ENCODE assay signal across 6 cellular contexts in the genomic region with DNA sequence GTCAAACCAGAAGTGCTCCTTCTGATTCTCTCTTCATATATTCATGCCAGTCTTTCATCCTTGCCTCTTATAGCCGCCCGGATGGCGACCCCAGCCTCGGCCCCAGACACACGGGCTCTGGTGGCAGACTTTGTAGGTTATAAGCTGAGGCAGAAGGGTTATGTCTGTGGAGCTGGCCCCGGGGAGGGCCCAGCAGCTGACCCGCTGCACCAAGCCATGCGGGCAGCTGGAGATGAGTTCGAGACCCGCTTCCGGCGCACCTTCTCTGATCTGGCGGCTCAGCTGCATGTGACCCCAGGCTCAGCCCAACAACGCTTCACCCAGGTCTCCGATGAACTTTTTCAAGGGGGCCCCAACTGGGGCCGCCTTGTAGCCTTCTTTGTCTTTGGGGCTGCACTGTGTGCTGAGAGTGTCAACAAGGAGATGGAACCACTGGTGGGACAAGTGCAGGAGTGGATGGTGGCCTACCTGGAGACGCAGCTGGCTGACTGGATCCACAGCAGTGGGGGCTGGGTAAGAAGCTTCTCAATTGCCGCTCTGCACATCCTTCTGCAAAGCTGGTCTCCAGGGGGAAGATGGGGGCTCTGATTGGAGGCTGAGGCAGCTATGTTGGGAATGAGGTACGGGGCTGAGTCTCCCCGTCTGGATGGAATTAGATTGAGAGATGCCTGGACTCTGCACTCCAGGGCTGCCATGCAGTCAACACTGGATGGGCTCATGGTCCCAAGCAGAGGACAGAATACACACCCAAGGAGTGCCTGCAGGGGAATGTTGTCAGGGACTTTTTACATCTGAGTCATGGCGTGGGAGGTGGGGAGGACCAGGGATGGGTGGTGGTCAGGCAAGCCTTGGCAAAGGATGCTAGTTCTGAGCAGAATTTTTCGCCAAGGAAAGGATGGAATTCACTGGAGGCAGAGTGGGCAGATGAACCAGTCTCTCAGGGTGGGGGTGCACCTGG. TPM values are rescaled to one million over a fixed set of nuclear protein-coding genes. Genes with fewer than 3 reads are reported as not detected.
DNase-seq lines count a peak whose midpoint lies in the region; ATAC-seq and TF ChIP-seq lines count a peak whose summit lies in the region.

No MANE protein-coding gene starts in this region.

- H3K27me3 ChIP-seq in Panc1 (ENCODE audit: control insufficient read depth, insufficient read depth, low read length), result no peaks in the 10 kb centered on the region

- peaks cover 19% of the 10 kb centered on the region for H3K4me1 ChIP-seq in Panc1 (ENCODE audit: control insufficient read depth, insufficient read depth, low read length)

- BruUV-seq in Panc1 (replicated peaks; lab: Mats Ljungman, UMichigan), result no TSS peak

- POLR2A ChIA-PET in Panc1 (lab: Charles Lee), result interaction anchor here (0.6 kb wide), 1 partner anchor 208 kb away, joined by 7 read pairs; no protein-coding TSS in a partner anchor

- in situ Hi-C loops in Panc1 (cut with HindIII; ENCODE audit: low pct_unique_long_range_greater_than_20kb, low sequenced_read_pairs) (no loop called here), G401 (cut with HindIII; ENCODE audit: low sequenced_read_pairs) (no loop called here)

- TF ChIP-seq CTCF in Panc1 (IDR thresholded peaks at IDR 0.05) (no peak), fibroblast of the aortic adventitia (IDR thresholded peaks at IDR 0.05; ENCODE audit: insufficient read depth, low read length) (no peak)

- H3K9me3 ChIP-seq in Panc1 (ENCODE audit: control insufficient read depth, insufficient read depth, low read depth, low read length), result no peaks in the 10 kb centered on the region

- H3K4me3 ChIP-seq in Panc1 (ENCODE audit: low read depth in 2 of 2, low read length in 2 of 2) (peak overlapping the region; percentile 90 to 95), fibroblast of the aortic adventitia (ENCODE audit: low read depth, low read length) (peak overlapping the region; percentile 95)

- DNase-seq in Panc1 (ENCODE audit: low read depth, low spot score) (no peak), fibroblast of the aortic adventitia (ENCODE audit: low read depth) (peak; percentile 47), substantia nigra (lab: John Stamatoyannopoulos, UW) (no peak), NCI-H1417 treated with DMSO at 0.1 percent for 48 hours (lab: John Stamatoyannopoulos, UW) (no peak), iPS-NIHi11 (ENCODE audit: low spot score) (no peak), G401 (ENCODE audit: low spot score) (no peak)

- H3K36me3 ChIP-seq in Panc1 (ENCODE audit: control insufficient read depth, insufficient read depth, low read length), result peaks cover 5% of the 10 kb centered on the region

- H3K27ac ChIP-seq in Panc1 (ENCODE audit: low read length) (peak overlapping the region; percentile 97), substantia nigra (ENCODE audit: low read depth, low read length, poor library complexity, severe bottlenecking) (peak overlapping the region; percentile 96)

- CTCF ChIA-PET in Panc1 (lab: Charles Lee), result no interaction called here

- intact Hi-C loops in Panc1 (cut with micrococcal nuclease; ENCODE audit: unreplicated experiment), result no loop called here

- no peak for ATAC-seq in Panc1

RNA-seq across cellular contexts. Expression of gene BCL2L2, which starts 1.3 kb away (rescaled TPM):
- total RNA-seq in Panc1 (2021; ENCODE audit: unreplicated experiment) (18.9 TPM), fibroblast of the aortic adventitia (ENCODE audit: low replicate concordance) (18.5 and 19.9 TPM in 2 replicates)
- 27.7 TPM for polyA plus RNA-seq in Panc1 (2012; ENCODE audit: insufficient read length)
- 16.4 and 17.3 TPM in 2 replicates for total RNA-seq in G401 (2014; rRNA removed; shearing (Covaris generic))

RNA-seq across cellular contexts. Expression of gene PPP1R3E, which starts 5.3 kb away (rescaled TPM):
- 8.8 TPM for total RNA-seq in Panc1 (2021; ENCODE audit: unreplicated experiment)
- 2.8 TPM for polyA plus RNA-seq in Panc1 (2012; ENCODE audit: insufficient read length)
- total RNA-seq in fibroblast of the aortic adventitia (ENCODE audit: low replicate concordance), result 6.6 and 10.9 TPM in 2 replicates
- total RNA-seq in G401 (2014; rRNA removed; shearing (Covaris generic)), result 3.9 and 9.6 TPM in 2 replicates

RNA-seq across cellular contexts. Expression of gene PABPN1, which starts 13.3 kb away (rescaled TPM):
- 159 TPM for total RNA-seq in Panc1 (2021; ENCODE audit: unreplicated experiment)
- 138 TPM for polyA plus RNA-seq in Panc1 (2012; ENCODE audit: insufficient read length)
- total RNA-seq in fibroblast of the aortic adventitia (ENCODE audit: low replicate concordance), result 44.8 and 53.4 TPM in 2 replicates
- total RNA-seq in G401 (2014; rRNA removed; shearing (Covaris generic)), result 112 and 138 TPM in 2 replicates

RNA-seq across cellular contexts. Expression of gene HOMEZ, which starts 22.0 kb away (rescaled TPM):
- 7.6 TPM for total RNA-seq in Panc1 (2021; ENCODE audit: unreplicated experiment)
- 10.8 TPM for polyA plus RNA-seq in Panc1 (2012; ENCODE audit: insufficient read length)
- total RNA-seq in fibroblast of the aortic adventitia (ENCODE audit: low replicate concordance), result 7.0 and 7.5 TPM in 2 replicates
- 17.5 and 25.9 TPM in 2 replicates for total RNA-seq in G401 (2014; rRNA removed; shearing (Covaris generic))

RNA-seq across cellular contexts. Expression of gene SLC22A17, which starts 44.7 kb away (rescaled TPM):
- total RNA-seq in Panc1 (2021; ENCODE audit: unreplicated experiment), result 3.2 TPM
- polyA plus RNA-seq in Panc1 (2012; ENCODE audit: insufficient read length), result 3.3 TPM
- total RNA-seq in fibroblast of the aortic adventitia (ENCODE audit: low replicate concordance), result 9.6 and 13.4 TPM in 2 replicates
- total RNA-seq in G401 (2014; rRNA removed; shearing (Covaris generic)), result 21.3 and 25.9 TPM in 2 replicates
